ENCODE assay signal across 9 cellular contexts in genomic region chr9:2623046-2623865, GRCh38. TPM values are rescaled to one million over a fixed set of nuclear protein-coding genes. Genes with fewer than 3 reads are reported as not detected.
DNase-seq lines count a peak whose midpoint lies in the region; ATAC-seq, FAIRE-seq and TF ChIP-seq lines count a peak whose summit lies in the region.
"Had no signal": no experiment of that assay in that cellular context is flagged by ENCODE, and none has a peak within 500 bp of the region (broad histone marks: within the 10 kb centered on the region; RNA-seq: fewer than 3 reads in every experiment).

No MANE protein-coding gene starts in this region.

- H3K9me3 Mint-ChIP-seq in CD14-positive monocyte = peaks cover 0 to 20% (median 9%) of the 10 kb centered on the region in 7 donors

- no peak overlapping the region for H3K27ac ChIP-seq in caudate nucleus (ENCODE audit: low read depth, low read length)

- ATAC-seq in GM21619 (IDR thresholded peaks at IDR 0.05; ENCODE audit: unreplicated experiment) (peak; percentile 2), sciatic nerve (peak; percentile 81)
- ATAC-seq: K562 had no signal

- peaks cover 54 to 74% (median 55%) of the 10 kb centered on the region in 3 donors for H3K27me3 Mint-ChIP-seq in CD14-positive monocyte (ENCODE audit: low read depth in 3 of 3)

- TF ChIP-seq CTCF in CD14-positive monocyte (IDR thresholded peaks at IDR 0.05) = no peak

- FAIRE-seq in GM12892 (lab: Jason Lieb, UNC) (no peak), GM19239 (lab: Jason Lieb, UNC) (no peak)
- FAIRE-seq: K562 had no signal

- TF ChIP-seq POLR2A in GM12892 (IDR thresholded peaks at IDR 0.05; ENCODE audit: low read depth, low read length) = no peak

- peak overlapping the region in 1 of 7 donors; percentile 55 for H3K27ac Mint-ChIP-seq in CD14-positive monocyte

- DNase-seq in CD14-positive monocyte (ENCODE audit: low spot score) (no peak), NCI-H748 treated with DMSO at 0.1 percent for 48 hours (lab: John Stamatoyannopoulos, UW) (peak; percentile 46), caudate nucleus (lab: John Stamatoyannopoulos, UW) (peak in 59 of 61 donors; percentile 6 to 83 (median 64)), inferior parietal cortex (ENCODE audit: extremely low spot score) (peak; percentile 74), sciatic nerve (ENCODE audit: low spot score) (peak; percentile 65), GM12892 (ENCODE audit: insufficient read length) (no peak), GM19239 (ENCODE audit: insufficient read length, low spot score) (no peak)

- intact Hi-C loops in CD14-positive monocyte (cut with micrococcal nuclease) = no loop called here
- intact Hi-C loops in sciatic nerve (cut with DNase I) = no loop called here

- H3K36me3 Mint-ChIP-seq in CD14-positive monocyte = peaks cover 3 to 5% of the 10 kb centered on the region in 2 donors

- H3K4me1 Mint-ChIP-seq in CD14-positive monocyte = peaks cover 19% of the 10 kb centered on the region

- H3K4me3 Mint-ChIP-seq in CD14-positive monocyte = peak overlapping the region; percentile 74 to 93

RNA-seq across cellular contexts. Expression of gene VLDLR, which starts 1.7 kb away (rescaled TPM):
- polyA plus RNA-seq in CD14-positive monocyte = under 1 TPM in 1 of 2 donors, not detected in 1; 0.07 TPM
- 25.8 TPM for total RNA-seq in sciatic nerve
- 2.4 TPM for polyA plus RNA-seq in GM12892 (2012; ENCODE audit: missing spikeins)

Comparison
In these comparisons a context has a peak if more than half of its experiments do, and no peak if none do; other contexts are left out.
1. DNase-seq: peak in NCI-H748 treated with DMSO at 0.1 percent for 48 hours (single experiment), caudate nucleus (59 of 61), inferior parietal cortex (single experiment) and sciatic nerve (single experiment); none in CD14-positive monocyte (single experiment), GM12892 (single experiment) and GM19239 (single experiment).